ENCODE assay signal across 12 cellular contexts in the genomic region with DNA sequence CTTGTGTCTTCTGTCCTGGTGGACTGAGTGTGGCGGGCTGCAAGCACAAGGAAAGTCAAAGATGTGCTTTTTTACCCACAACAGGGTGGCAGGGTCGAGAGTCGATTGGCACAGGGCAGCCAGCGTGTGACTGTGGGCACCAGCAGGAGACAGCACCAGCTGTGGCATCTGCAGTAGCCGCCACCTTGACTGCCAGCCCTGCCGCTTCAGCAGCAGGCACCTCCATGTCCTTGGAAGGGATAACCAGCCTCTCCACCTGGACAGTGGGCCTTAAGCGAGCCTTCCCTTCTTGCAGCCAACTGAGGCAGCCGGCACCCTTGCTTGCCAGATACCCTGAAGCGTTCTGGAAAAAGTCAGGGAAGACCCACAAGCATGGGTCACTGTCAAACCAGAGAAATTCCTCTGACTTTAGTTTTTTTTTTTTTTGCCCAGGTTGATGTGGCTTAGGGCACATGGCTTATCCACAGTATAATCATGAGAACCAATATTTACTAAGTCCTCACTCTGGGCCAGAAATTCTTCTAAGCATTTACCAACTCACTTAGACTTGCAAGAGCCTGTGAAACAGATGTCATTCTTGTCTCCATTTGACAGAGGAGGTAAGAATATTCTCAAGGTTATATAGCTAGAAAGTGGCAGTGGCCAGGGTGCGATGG. TPM values are rescaled to one million over a fixed set of nuclear protein-coding genes. Genes with fewer than 3 reads are reported as not detected.
A peak's percentile ranks its signal among the peaks of the same experiment; 100 is the strongest.
DNase-seq lines count a peak whose midpoint lies in the region; ATAC-seq, FAIRE-seq and TF ChIP-seq lines count a peak whose summit lies in the region.
"Had no signal": no experiment of that assay in that cellular context is flagged by ENCODE, and none has a peak within 500 bp of the region (broad histone marks: within the 10 kb centered on the region; RNA-seq: fewer than 3 reads in every experiment).

No MANE protein-coding gene starts in this region.

- H3K4me1 ChIP-seq in HepG2 (ENCODE audit: insufficient read depth, low read length), result peaks cover 12% of the 10 kb centered on the region; the same call in 1 of the 2 replicates
- H3K4me1 ChIP-seq in right lobe of liver, result peaks cover 0 to 5% (median 0%) of the 10 kb centered on the region in 4 donors
- peaks cover 18% of the 10 kb centered on the region for H3K4me1 ChIP-seq in NT2/D1 (ENCODE audit: insufficient read depth, insufficient read length)
- peaks cover 15% of the 10 kb centered on the region for H3K4me1 ChIP-seq in hepatocyte (ENCODE audit: insufficient read depth)
- H3K4me1 ChIP-seq in tibial artery, result peaks cover 0 to 26% (median 14%) of the 10 kb centered on the region in 4 donors

- no peaks in the 10 kb centered on the region for H3K79me2 ChIP-seq in HepG2 (ENCODE audit: insufficient read depth, low read length)
- no peaks in the 10 kb centered on the region for H3K79me2 ChIP-seq in hepatocyte

- H2AFZ ChIP-seq in HepG2 (ENCODE audit: low read length) (peak overlapping the region; percentile 36), hepatocyte (no peak overlapping the region)

- no peak overlapping the region for H3K27ac ChIP-seq in HepG2 (ENCODE audit: extremely low read length, insufficient read depth, low read length)
- no peak overlapping the region for H3K27ac ChIP-seq in right lobe of liver
- peak overlapping the region; percentile 82 for H3K27ac ChIP-seq in hepatocyte
- peak overlapping the region in 1 of 2 donors; percentile 14 for H3K27ac ChIP-seq in tibial artery

- TF ChIP-seq CTCF in HepG2 (CRISPR knock-in tag; IDR thresholded peaks at IDR 0.05) (no peak), right lobe of liver (IDR thresholded peaks at IDR 0.05) (no peak), hepatocyte (IDR thresholded peaks at IDR 0.05; ENCODE audit: poor library complexity) (no peak), tibial artery (IDR thresholded peaks at IDR 0.05) (no peak)

- DNase-seq in HepG2 (ENCODE audit: low spot score), result no peak
- DNase-seq in right lobe of liver, result no peak
- DNase-seq in NT2/D1 (ENCODE audit: low read depth, low spot score), result no peak
- DNase-seq in hepatocyte (ENCODE audit: low spot score), result no peak
- no peak for DNase-seq in glomerular visceral epithelial cell (ENCODE audit: extremely low spot score)
- no peak for DNase-seq in tibial artery
- DNase-seq in hepatic stellate cell (ENCODE audit: low spot score), result no peak
- DNase-seq: activated CD4-positive, CD25-positive, alpha-beta regulatory T cell treated with anti-CD3 and anti-CD28 coated beads, Interleukin-2, amount 50 U/mL, for 72 hours; activated naive CD4-positive, alpha-beta T cell; effector CD4-positive, alpha-beta T cell; Peyer's patch had no signal

- H3K36me3 ChIP-seq in HepG2 (replicated peaks in 1 of 2; ENCODE audit: control insufficient read depth in 1 of 2, insufficient read depth in 2 of 2, low read length in 2 of 2) (no peaks in the 10 kb centered on the region), right lobe of liver (no peaks in the 10 kb centered on the region), NT2/D1 (ENCODE audit: insufficient read depth, insufficient read length, low read length) (no peaks in the 10 kb centered on the region), hepatocyte (replicated peaks; ENCODE audit: insufficient read depth, low read depth) (no peaks in the 10 kb centered on the region), tibial artery (no peaks in the 10 kb centered on the region)
- H3K36me3 ChIP-seq: Peyer's patch had no signal

- WGBS in HepG2 (ENCODE audit: low lambda C conversion rate), result 87% methylated on average over 3 of the region's 10 CpGs
- 90% methylated on average over 3 of the region's 10 CpGs for WGBS in right lobe of liver (ENCODE audit: insufficient coverage, low coverage, low lambda C conversion rate, missing lambda C conversion rate)
- 87% methylated on average over 10 of the region's 10 CpGs for WGBS in hepatocyte (ENCODE audit: low lambda C conversion rate, missing lambda C conversion rate)

- H3K4me3 ChIP-seq in HepG2 (replicated peaks in 1 of 3; ENCODE audit: insufficient read depth in 1 of 3, low read depth in 2 of 3, low read length in 3 of 3), result no peak overlapping the region
- no peak overlapping the region for H3K4me3 ChIP-seq in right lobe of liver
- H3K4me3 ChIP-seq in NT2/D1 (ENCODE audit: insufficient read length, low read depth), result no peak overlapping the region
- H3K4me3 ChIP-seq in hepatocyte, result no peak overlapping the region
- no peak overlapping the region for H3K4me3 ChIP-seq in tibial artery
- H3K4me3 ChIP-seq: Peyer's patch had no signal

- BruUV-seq in HepG2 (replicated peaks; lab: Mats Ljungman, UMichigan), result no TSS peak

- no peak overlapping the region for H3K4me2 ChIP-seq in HepG2 (ENCODE audit: low read depth, low read length)
- peak overlapping the region; percentile 74 for H3K4me2 ChIP-seq in hepatocyte

- peaks cover 0 to 5% of the 10 kb centered on the region in 2 experiments; a peak in 2 of 5 replicates for H3K27me3 ChIP-seq in HepG2 (ENCODE audit: control insufficient read depth in 1 of 2, insufficient read depth in 2 of 2, low read length in 2 of 2)
- no peaks in the 10 kb centered on the region for H3K27me3 ChIP-seq in right lobe of liver
- H3K27me3 ChIP-seq in NT2/D1 (ENCODE audit: insufficient read depth, insufficient read length), result no peaks in the 10 kb centered on the region
- no peaks in the 10 kb centered on the region for H3K27me3 ChIP-seq in hepatocyte
- H3K27me3 ChIP-seq in tibial artery, result peaks cover 0 to 3% of the 10 kb centered on the region in 2 donors
- H3K27me3 ChIP-seq: Peyer's patch had no signal

- H4K20me1 ChIP-seq in HepG2 (ENCODE audit: insufficient read depth, low read length) (no peaks in the 10 kb centered on the region), hepatocyte (ENCODE audit: insufficient read depth, poor library complexity, severe bottlenecking) (no peaks in the 10 kb centered on the region)

- FAIRE-seq in HepG2 (lab: Jason Lieb, UNC), result no peak

- TF ChIP-seq EP300 in HepG2 (IDR thresholded peaks at IDR 0.05; ENCODE audit: low read depth in 2 of 2, low read length in 2 of 2), result no peak
- TF ChIP-seq EP300 in HepG2 (CRISPR knock-in tag; IDR thresholded peaks at IDR 0.05; ENCODE audit: borderline replicate concordance), result no peak

- intact Hi-C loops in HepG2 (cut with micrococcal nuclease; ENCODE audit: unreplicated experiment), result no loop called here
- intact Hi-C loops in right lobe of liver (cut with DNase I), result no loop called here
- intact Hi-C loops in tibial artery (cut with DNase I; ENCODE audit: low total_unique reads), result no loop called here

- no peak for TF ChIP-seq POLR2A in HepG2 (IDR thresholded peaks at IDR 0.05; ENCODE audit: insufficient read depth in 1 of 2, low read depth in 2 of 2, low read length in 2 of 2)
- no peak for TF ChIP-seq POLR2A in right lobe of liver (IDR thresholded peaks at IDR 0.05)

- POLR2A ChIA-PET in HepG2 (lab: Yijun Ruan, JAX), result no interaction called here

- in situ Hi-C loops in HepG2 (cut with HindIII; ENCODE audit: extremely low pct_ligation_motif_present, low pct_unique_long_range_greater_than_20kb), result no loop called here

- CTCF ChIA-PET in HepG2 (lab: Yijun Ruan, JAX; ENCODE audit: low intra/inter-chr PET ratio, low total read pairs), result no interaction called here

- no peaks in the 10 kb centered on the region for H3K9me3 ChIP-seq in HepG2 (ENCODE audit: low read length)
- no peaks in the 10 kb centered on the region for H3K9me3 ChIP-seq in right lobe of liver
- H3K9me3 ChIP-seq in NT2/D1 (ENCODE audit: insufficient read depth, low read length), result no peaks in the 10 kb centered on the region
- H3K9me3 ChIP-seq in hepatocyte (ENCODE audit: low read depth), result no peaks in the 10 kb centered on the region
- no peaks in the 10 kb centered on the region for H3K9me3 ChIP-seq in tibial artery
- H3K9me3 ChIP-seq: Peyer's patch had no signal

- TF ChIP-seq RAD21 in HepG2 (CRISPR knock-in tag; IDR thresholded peaks at IDR 0.05), result no peak

- H3K9ac ChIP-seq in HepG2 (ENCODE audit: insufficient read depth, low read depth, low read length) (no peak overlapping the region), NT2/D1 (ENCODE audit: insufficient read length, low read depth) (peak overlapping the region; percentile 27)

- H3K9me2 ChIP-seq in hepatocyte (replicated peaks; ENCODE audit: insufficient read depth), result no peaks in the 10 kb centered on the region

- ATAC-seq in HepG2, result no peak
- no peak for ATAC-seq in right lobe of liver
- no peak for ATAC-seq in HG03432 (IDR thresholded peaks at IDR 0.05; ENCODE audit: unreplicated experiment)

TF ChIP-seq in HepG2, 621 proteins besides CTCF, POLR2A, EP300 and RAD21:
- TF ChIP-seq NFATC3 (CRISPR knock-in tag; IDR thresholded peaks at IDR 0.05), result no peak
- no peak for TF ChIP-seq ATAD3A (CRISPR knock-in tag; IDR thresholded peaks at IDR 0.05)

RNA-seq across cellular contexts. Expression of gene PTGFRN, which starts 30.1 kb away (rescaled TPM):
- total RNA-seq in HepG2 (2016; rRNA removed; fragmentation: Illumina TruSeq; extraction: Trizol) (5.2 and 11.3 TPM in 2 replicates), right lobe of liver (10 to 100 TPM; 12.6 to 28.1 (median 17.5) TPM), hepatocyte (31.0 and 37.7 TPM in 2 replicates)
- total RNA-seq in HepG2 (2016; cell fraction: cytosol; rRNA removed; fragmentation: Illumina TruSeq; extraction: Trizol; ENCODE audit: low read depth), result 0.30 and 0.44 TPM in 2 replicates
- total RNA-seq in HepG2 (2016; cell fraction: insoluble cytoplasmic fraction; rRNA removed; fragmentation: Illumina TruSeq; extraction: Trizol), result 4.6 and 10.3 TPM in 2 replicates
- total RNA-seq in HepG2 (2016; cell fraction: membrane; rRNA removed; fragmentation: Illumina TruSeq; extraction: Trizol), result 2.2 and 2.3 TPM in 2 replicates
- 10.6 and 12.9 TPM in 2 replicates for total RNA-seq in HepG2 (2016; cell fraction: nucleus; rRNA removed; fragmentation: Illumina TruSeq; extraction: Trizol)
- polyA plus RNA-seq in HepG2 (2011; rRNA removed) (3.3 and 3.5 TPM in 2 replicates), hepatocyte (16.0 and 16.6 TPM in 2 replicates)
- 2.2 and 2.7 TPM in 2 replicates for polyA plus RNA-seq in HepG2 (2011; cell fraction: cytosol; rRNA removed)
- polyA plus RNA-seq in HepG2 (2011; cell fraction: nucleus; rRNA removed), result 1.7 and 1.8 TPM in 2 replicates
- 2.2 and 3.3 TPM in 2 replicates for polyA plus RNA-seq in HepG2 (2012)
- 0.94 and 1.1 TPM in 2 replicates for polyA plus RNA-seq in HepG2 (2016; cell fraction: cytosol; fragmentation: Illumina TruSeq; extraction: Trizol; ENCODE audit: low read depth)
- 4.4 and 4.6 TPM in 2 replicates for polyA plus RNA-seq in HepG2 (2016; cell fraction: insoluble cytoplasmic fraction; fragmentation: Illumina TruSeq; extraction: Trizol; ENCODE audit: low read depth)
- polyA plus RNA-seq in HepG2 (2016; cell fraction: membrane; fragmentation: Illumina TruSeq; extraction: Trizol; ENCODE audit: low read depth), result 1.9 and 2.4 TPM in 2 replicates
- polyA plus RNA-seq in HepG2 (2016; cell fraction: nucleus; fragmentation: Illumina TruSeq; extraction: Trizol; ENCODE audit: insufficient read depth, low read depth), result 15.1 and 17.0 TPM in 2 replicates
- 7.4 and 47.2 TPM in 2 replicates for polyA minus RNA-seq in HepG2 (2011; rRNA and poly(A)+ RNA removed; ENCODE audit: low replicate concordance)
- 2.9 and 5.4 TPM in 2 replicates for polyA minus RNA-seq in HepG2 (2011; cell fraction: cytosol; rRNA and poly(A)+ RNA removed)
- 3.1 and 3.5 TPM in 2 replicates for polyA minus RNA-seq in HepG2 (2011; cell fraction: nucleus; rRNA and poly(A)+ RNA removed)
